In the genomic region with DNA sequence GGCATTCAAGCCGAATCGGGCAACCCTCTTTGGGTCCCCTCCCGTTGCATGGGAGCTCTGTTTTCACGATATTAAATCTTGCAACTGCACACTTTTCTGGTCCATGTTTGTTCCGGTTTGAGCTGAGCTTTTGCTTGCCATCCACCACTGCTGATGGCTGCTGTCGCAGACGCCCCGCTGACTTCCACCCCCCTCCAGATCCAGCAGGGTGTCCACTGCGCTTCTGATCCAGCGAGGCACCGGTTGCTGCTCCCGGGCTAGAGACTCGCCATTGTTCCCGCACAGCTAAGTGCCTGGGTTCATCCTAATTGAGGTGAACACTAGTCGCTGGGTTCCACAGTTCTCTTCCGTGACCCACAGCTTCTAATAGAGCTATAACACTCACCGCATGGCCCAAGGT, we compare ENCODE assay signal across 1 cellular context.
TF ChIP-seq lines count a peak whose summit lies in the region.

No MANE protein-coding gene starts in this region.

TF ChIP-seq in HCT116, 20 proteins besides CTCF, POLR2A, EP300 and RAD21 (continued from another document):
- no peak for TF ChIP-seq REST (IDR thresholded peaks at IDR 0.05; ENCODE audit: low read depth)
